1 cellular context compared by ENCODE assay signal in the genomic region with DNA sequence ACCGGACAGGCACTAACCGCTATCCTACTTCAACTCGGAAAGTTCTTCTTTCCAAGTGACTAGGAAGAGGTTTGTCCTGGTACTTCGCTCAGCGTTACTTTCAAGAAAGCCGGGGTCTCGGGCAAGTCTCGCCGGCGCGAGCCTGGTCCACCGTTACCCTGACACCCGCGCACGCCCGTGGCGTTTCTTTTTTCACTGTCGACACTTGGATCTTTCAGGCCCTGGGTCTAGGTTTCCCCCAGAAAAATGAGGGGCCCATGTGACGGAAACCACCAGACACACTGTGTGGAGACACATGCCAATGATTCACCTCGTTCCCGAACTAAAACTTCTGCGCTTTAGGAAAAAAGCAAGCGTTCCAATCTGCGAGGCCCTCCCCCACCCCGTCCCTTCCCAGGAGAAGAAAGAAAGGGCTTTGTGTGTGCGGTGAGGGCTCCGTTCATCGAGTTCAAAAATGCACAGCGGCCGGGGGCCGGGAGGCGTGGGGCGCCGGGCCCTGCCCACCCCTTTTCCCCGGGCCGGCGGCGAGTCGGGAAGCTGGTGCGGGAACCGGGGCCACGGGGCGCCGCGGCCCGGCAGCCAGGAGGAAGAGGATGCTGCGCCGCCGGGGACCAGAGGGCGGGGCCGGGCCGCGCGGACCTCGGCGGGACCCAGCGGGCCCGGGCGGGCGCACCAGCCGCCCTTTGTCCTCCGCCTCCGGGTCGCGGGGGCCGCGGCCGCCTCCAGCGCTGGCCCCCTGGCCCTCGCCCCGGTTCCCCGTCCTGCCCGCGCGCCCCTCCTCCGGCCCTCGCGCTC.
TF ChIP-seq lines count a peak whose summit lies in the region.

No MANE protein-coding gene starts in this region.

TF ChIP-seq in SK-N-SH, 30 proteins besides CTCF, POLR2A, EP300 and RAD21 (continued from another document):
- TF ChIP-seq, protein P1, sequence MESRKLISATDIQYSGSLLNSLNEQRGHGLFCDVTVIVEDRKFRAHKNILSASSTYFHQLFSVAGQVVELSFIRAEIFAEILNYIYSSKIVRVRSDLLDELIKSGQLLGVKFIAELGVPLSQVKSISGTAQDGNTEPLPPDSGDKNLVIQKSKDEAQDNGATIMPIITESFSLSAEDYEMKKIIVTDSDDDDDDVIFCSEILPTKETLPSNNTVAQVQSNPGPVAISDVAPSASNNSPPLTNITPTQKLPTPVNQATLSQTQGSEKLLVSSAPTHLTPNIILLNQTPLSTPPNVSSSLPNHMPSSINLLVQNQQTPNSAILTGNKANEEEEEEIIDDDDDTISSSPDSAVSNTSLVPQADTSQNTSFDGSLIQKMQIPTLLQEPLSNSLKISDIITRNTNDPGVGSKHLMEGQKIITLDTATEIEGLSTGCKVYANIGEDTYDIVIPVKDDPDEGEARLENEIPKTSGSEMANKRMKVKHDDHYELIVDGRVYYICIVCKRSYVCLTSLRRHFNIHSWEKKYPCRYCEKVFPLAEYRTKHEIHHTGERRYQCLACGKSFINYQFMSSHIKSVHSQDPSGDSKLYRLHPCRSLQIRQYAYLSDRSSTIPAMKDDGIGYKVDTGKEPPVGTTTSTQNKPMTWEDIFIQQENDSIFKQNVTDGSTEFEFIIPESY (IDR thresholded peaks at IDR 0.05; ENCODE audit: borderline replicate concordance, low read depth) = no peak
- no peak for TF ChIP-seq CHD2 (IDR thresholded peaks at IDR 0.05; ENCODE audit: low read length, partially characterized antibody)
- TF ChIP-seq, protein P2, sequence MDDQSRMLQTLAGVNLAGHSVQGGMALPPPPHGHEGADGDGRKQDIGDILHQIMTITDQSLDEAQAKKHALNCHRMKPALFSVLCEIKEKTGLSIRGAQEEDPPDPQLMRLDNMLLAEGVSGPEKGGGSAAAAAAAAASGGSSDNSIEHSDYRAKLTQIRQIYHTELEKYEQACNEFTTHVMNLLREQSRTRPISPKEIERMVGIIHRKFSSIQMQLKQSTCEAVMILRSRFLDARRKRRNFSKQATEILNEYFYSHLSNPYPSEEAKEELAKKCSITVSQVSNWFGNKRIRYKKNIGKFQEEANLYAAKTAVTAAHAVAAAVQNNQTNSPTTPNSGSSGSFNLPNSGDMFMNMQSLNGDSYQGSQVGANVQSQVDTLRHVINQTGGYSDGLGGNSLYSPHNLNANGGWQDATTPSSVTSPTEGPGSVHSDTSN (IDR thresholded peaks at IDR 0.05) = no peak
